Comparison of ENCODE assay signal across 21 cellular contexts in the genomic region with DNA sequence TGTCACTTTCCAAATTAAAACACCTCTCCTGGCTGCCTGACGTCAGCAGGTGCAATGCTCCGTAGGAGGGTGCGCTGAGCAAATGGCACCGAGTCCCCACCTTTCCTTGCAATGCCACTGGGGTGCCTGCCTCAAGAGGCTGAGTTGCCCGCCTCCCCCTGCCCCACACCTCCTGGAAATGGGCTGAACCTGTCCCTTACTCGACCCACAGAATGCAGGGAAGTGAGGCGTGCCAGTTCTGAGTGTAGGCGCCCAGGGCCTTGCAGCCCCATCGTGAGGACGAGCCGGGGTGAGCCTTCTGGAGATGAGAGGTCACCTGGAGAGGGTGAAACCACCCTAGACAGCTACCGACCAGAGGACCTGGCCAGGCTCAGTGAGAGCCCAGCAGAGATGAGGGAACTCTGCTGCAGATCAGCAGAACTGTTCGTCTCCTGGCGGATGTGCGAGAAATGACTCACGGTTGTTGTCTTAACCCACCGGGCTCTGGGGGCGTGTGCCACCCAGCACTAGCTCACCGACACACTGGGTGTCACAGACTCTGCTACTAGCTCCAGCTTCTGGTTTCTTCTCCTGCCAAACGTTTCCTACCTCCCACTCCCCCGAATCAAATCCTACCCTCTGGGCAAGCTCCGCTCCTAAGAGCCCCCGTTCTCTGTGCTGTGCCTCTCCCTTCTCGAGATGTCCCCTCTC.
DNase-seq lines count a peak whose midpoint lies in the region; ATAC-seq and TF ChIP-seq lines count a peak whose summit lies in the region.
"Had no signal": no experiment of that assay in that cellular context is flagged by ENCODE, and none has a peak within 500 bp of the region (broad histone marks: within the 10 kb centered on the region; RNA-seq: fewer than 3 reads in every experiment).

No MANE protein-coding gene starts in this region.

- DNase-seq in natural killer cell treated with Interleukin-12 subunit alpha and Interleukin-12 subunit beta and Interleukin-15 and Interleukin-18, amount 100 ng/mL, for 72 hours (ENCODE audit: low spot score): peak; percentile 29
- DNase-seq in natural killer cell: no peak
- DNase-seq in PC-3: peak; percentile 12
- DNase-seq in head of caudate nucleus: peak in 39 of 42 donors; percentile 24 to 92 (median 65)
- peak; percentile 28 for DNase-seq in superior temporal gyrus (ENCODE audit: extremely low spot score)
- no peak for DNase-seq in GM10248 (ENCODE audit: extremely low spot score)
- no peak for DNase-seq in RKO (ENCODE audit: low spot score)
- DNase-seq: BE2C; DMS 273 treated with DMSO at 0.1 percent for 48 hours; HCEC 1CT; NCI-H1092 treated with DMSO at 0.1 percent for 48 hours; NCI-H748 treated with DMSO at 0.1 percent for 48 hours; stimulated activated CD4-positive, alpha-beta T cell treated with anti-CD3 and anti-CD28 coated beads, Interleukin-2, amount 100 ng/mL, for 48 hours; trophoblast cell had no signal

- H3F3A ChIP-seq in PC-3 (ENCODE audit: low read length, unreplicated experiment): no peaks in the 10 kb centered on the region

- H3K9me3 ChIP-seq in PC-3 (ENCODE audit: low read length): no peaks in the 10 kb centered on the region
- H3K9me3 ChIP-seq: BE2C, neutrophil had no signal

- TF ChIP-seq CTCF in natural killer cell (IDR thresholded peaks at IDR 0.05) (no peak), PC-3 (conservative IDR thresholded peaks at IDR 0.05; ENCODE audit: low read depth, low read length) (no peak), GM10248 (IDR thresholded peaks at IDR 0.05; ENCODE audit: control extremely low read depth, extremely low read depth, low read depth, missing control alignments) (no peak)

- no peaks in the 10 kb centered on the region for H3K4me1 ChIP-seq in PC-3 (ENCODE audit: insufficient read depth, low read length)
- H3K4me1 ChIP-seq: BE2C had no signal

- H3K36me3 ChIP-seq in PC-3 (ENCODE audit: low read depth, low read length): no peaks in the 10 kb centered on the region
- H3K36me3 ChIP-seq: BE2C, neutrophil had no signal

- no peak overlapping the region for H3K27ac ChIP-seq in PC-3 (ENCODE audit: low read length)
- H3K27ac ChIP-seq: hepatocyte, neutrophil, RWPE1 had no signal

- no peak overlapping the region for H3K9ac ChIP-seq in PC-3 (ENCODE audit: low read length)

- H3K36me3 Mint-ChIP-seq in natural killer cell treated with Interleukin-12 subunit alpha and Interleukin-12 subunit beta and Interleukin-15 and Interleukin-18, amount 100 ng/mL, for 72 hours: no peaks in the 10 kb centered on the region
- no peaks in the 10 kb centered on the region for H3K36me3 Mint-ChIP-seq in natural killer cell
- H3K36me3 Mint-ChIP-seq: IgD-negative memory B cell, T-cell had no signal

- H3K4me3 Mint-ChIP-seq in natural killer cell treated with Interleukin-12 subunit alpha and Interleukin-12 subunit beta and Interleukin-15 and Interleukin-18, amount 100 ng/mL, for 72 hours: no peak overlapping the region
- H3K4me3 Mint-ChIP-seq in natural killer cell: no peak overlapping the region
- H3K4me3 Mint-ChIP-seq: IgD-negative memory B cell, T-cell had no signal

- peaks cover 3 to 11% of the 10 kb centered on the region in 2 donors for H3K27me3 Mint-ChIP-seq in natural killer cell treated with Interleukin-12 subunit alpha and Interleukin-12 subunit beta and Interleukin-15 and Interleukin-18, amount 100 ng/mL, for 72 hours
- peaks cover 3 to 6% of the 10 kb centered on the region in 2 donors for H3K27me3 Mint-ChIP-seq in natural killer cell (ENCODE audit: low read depth in 2 of 2)
- H3K27me3 Mint-ChIP-seq: IgD-negative memory B cell had no signal

- CTCF ChIA-PET in PC-3 (lab: Charles Lee): no interaction called here
- CTCF ChIA-PET in GM10248 (lab: Yijun Ruan, JAX): no interaction called here

- POLR2A ChIA-PET in PC-3 (lab: Charles Lee; ENCODE audit: unreplicated experiment): no interaction called here
- POLR2A ChIA-PET in GM10248 (lab: Yijun Ruan, JAX): no interaction called here

- no peak overlapping the region for H3K27ac Mint-ChIP-seq in natural killer cell treated with Interleukin-12 subunit alpha and Interleukin-12 subunit beta and Interleukin-15 and Interleukin-18, amount 100 ng/mL, for 72 hours
- H3K27ac Mint-ChIP-seq in natural killer cell: no peak overlapping the region
- H3K27ac Mint-ChIP-seq: IgD-negative memory B cell, T-cell had no signal

- no peaks in the 10 kb centered on the region for H3K79me2 ChIP-seq in PC-3 (ENCODE audit: low read length)
- H3K79me2 ChIP-seq: hepatocyte had no signal

- intact Hi-C loops in natural killer cell (cut with micrococcal nuclease): no loop called here
- intact Hi-C loops in PC-3 (cut with micrococcal nuclease): no loop called here
- intact Hi-C loops in head of caudate nucleus (cut with DNase I): no loop called here

- H3K9me2 ChIP-seq in PC-3 (replicated peaks; ENCODE audit: low read length): no peaks in the 10 kb centered on the region

- H4K20me1 ChIP-seq in PC-3 (ENCODE audit: low read length): no peaks in the 10 kb centered on the region

- H3K9me3 Mint-ChIP-seq in natural killer cell treated with Interleukin-12 subunit alpha and Interleukin-12 subunit beta and Interleukin-15 and Interleukin-18, amount 100 ng/mL, for 72 hours: no peaks in the 10 kb centered on the region
- H3K9me3 Mint-ChIP-seq in natural killer cell: no peaks in the 10 kb centered on the region
- H3K9me3 Mint-ChIP-seq: IgD-negative memory B cell, T-cell had no signal

- H3K4me1 Mint-ChIP-seq in natural killer cell treated with Interleukin-12 subunit alpha and Interleukin-12 subunit beta and Interleukin-15 and Interleukin-18, amount 100 ng/mL, for 72 hours (ENCODE audit: low read depth in 2 of 2): peaks cover 0 to 9% of the 10 kb centered on the region in 2 donors
- peaks cover 0 to 5% of the 10 kb centered on the region in 2 donors for H3K4me1 Mint-ChIP-seq in natural killer cell
- H3K4me1 Mint-ChIP-seq: IgD-negative memory B cell had no signal

- no peak overlapping the region for H3K4me3 ChIP-seq in PC-3 (ENCODE audit: low read length)
- H3K4me3 ChIP-seq: hepatocyte had no signal

- peaks cover 92% of the 10 kb centered on the region for H3K27me3 ChIP-seq in PC-3 (ENCODE audit: low read length)

- ATAC-seq in natural killer cell treated with Interleukin-12 subunit alpha and Interleukin-12 subunit beta and Interleukin-15 and Interleukin-18, amount 100 ng/mL, for 72 hours: peak; percentile 24 to 34
- ATAC-seq in natural killer cell (no peak), PC-3 (peak; percentile 42), GM18870 (IDR thresholded peaks at IDR 0.05; ENCODE audit: unreplicated experiment) (no peak)
- ATAC-seq: sciatic nerve had no signal

- no TSS peak for BruUV-seq in PC-3 (replicated peaks; lab: Mats Ljungman, UMichigan)

- H3K4me2 ChIP-seq in PC-3 (ENCODE audit: low read length): no peak overlapping the region
- H3K4me2 ChIP-seq: hepatocyte had no signal

- no peak overlapping the region for H2AFZ ChIP-seq in PC-3 (ENCODE audit: low read length)
- H2AFZ ChIP-seq: hepatocyte had no signal

Comparison
In these comparisons a context has a peak if more than half of its experiments do, and no peak if none do; other contexts are left out.
1. ATAC-seq: peak in natural killer cell treated with Interleukin-12 subunit alpha and Interleukin-12 subunit beta and Interleukin-15 and Interleukin-18, amount 100 ng/mL, for 72 hours (2 of 2) and PC-3 (single experiment); none in natural killer cell (0 of 3) and GM18870 (single experiment).
2. DNase-seq: peak in natural killer cell treated with Interleukin-12 subunit alpha and Interleukin-12 subunit beta and Interleukin-15 and Interleukin-18, amount 100 ng/mL, for 72 hours (single experiment), PC-3 (single experiment), head of caudate nucleus (39 of 42) and superior temporal gyrus (single experiment); none in natural killer cell (single experiment), GM10248 (single experiment) and RKO (single experiment).